ENCODE assay signal across 27 cellular contexts in the genomic region with DNA sequence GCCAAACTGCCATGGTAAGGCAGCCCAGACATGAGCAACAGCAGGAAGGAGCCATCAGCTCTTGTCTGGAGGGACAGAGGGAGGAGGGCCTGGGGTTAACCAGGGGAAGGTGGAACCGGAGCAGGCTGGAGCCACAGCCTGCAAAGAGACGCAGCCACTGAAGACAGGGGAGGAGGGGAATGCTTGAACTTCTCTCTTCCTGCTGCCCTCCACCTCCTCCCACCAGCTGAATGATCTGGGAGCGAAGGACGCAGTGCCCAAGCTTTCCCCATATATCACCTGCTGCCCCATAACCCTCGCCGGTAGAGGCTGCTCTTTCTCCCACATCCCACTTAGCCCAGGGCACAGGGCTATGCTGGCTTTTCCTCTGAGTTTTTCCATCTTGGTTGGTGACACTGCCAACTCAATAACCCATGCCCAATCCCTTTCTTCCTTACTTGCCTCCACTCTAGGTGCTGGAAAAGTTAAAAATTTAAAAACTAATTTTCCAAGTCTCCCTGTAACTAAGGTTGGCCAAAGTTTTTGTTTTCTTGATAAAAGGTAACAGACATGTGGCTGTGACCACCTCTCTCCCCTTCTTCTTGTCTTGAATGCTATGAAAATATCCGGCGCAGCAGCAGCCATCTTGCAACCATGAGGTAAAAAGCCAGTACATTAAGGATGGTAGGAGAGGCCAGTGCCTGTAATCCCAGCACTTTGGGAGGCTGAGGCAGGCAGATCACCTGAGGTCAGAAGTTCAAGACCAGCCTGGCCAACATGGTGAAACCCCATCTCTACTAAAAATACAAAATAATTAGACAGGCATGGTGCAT. TPM values are rescaled to one million over a fixed set of nuclear protein-coding genes. Genes with fewer than 3 reads are reported as not detected.
DNase-seq lines count a peak whose midpoint lies in the region; ATAC-seq and TF ChIP-seq lines count a peak whose summit lies in the region.
"Had no signal": no experiment of that assay in that cellular context is flagged by ENCODE, and none has a peak within 500 bp of the region (broad histone marks: within the 10 kb centered on the region; RNA-seq: fewer than 3 reads in every experiment).

No MANE protein-coding gene starts in this region.

- H3K36me3 ChIP-seq in spleen (no peaks in the 10 kb centered on the region), transverse colon (no peaks in the 10 kb centered on the region)

- DNase-seq in activated naive CD4-positive, alpha-beta T cell treated with anti-CD3 and anti-CD28 coated beads for 36 hours = no peak
- DNase-seq in UCSD-AML1 (lab: John Stamatoyannopoulos, UW; ENCODE audit: unreplicated experiment) = peak; percentile 29
- peak; percentile 62 for DNase-seq in left kidney (ENCODE audit: low read depth, low spot score)
- DNase-seq in spleen = peak; percentile 42
- DNase-seq in transverse colon = no peak
- no peak for DNase-seq in NK-92 treated with Interleukin-12 subunit alpha and Interleukin-12 subunit beta, amount 100 ng/mL, for 24 hours (lab: John Stamatoyannopoulos, UW)
- DNase-seq: 8988T; activated CD4-positive, alpha-beta T cell treated with anti-CD3 and anti-CD28 coated beads for 36 hours; effector CD8-positive, alpha-beta T cell; left ventricle myocardium superior; NCI-H1417; NCI-H2029; NCI-H524 treated with DMSO at 0.1 percent for 48 hours; occipital lobe; PC-9; SHP77 treated with DMSO at 0.1 percent for 48 hours had no signal

- H3K27me3 Mint-ChIP-seq in activated naive CD4-positive, alpha-beta T cell treated with anti-CD3 and anti-CD28 coated beads, Interleukin-2, amount 50 U/mL, for 24 hours = peaks cover 47% of the 10 kb centered on the region
- H3K27me3 Mint-ChIP-seq in activated naive CD4-positive, alpha-beta T cell treated with anti-CD3 and anti-CD28 coated beads for 36 hours (ENCODE audit: low read depth) = peaks cover 60% of the 10 kb centered on the region

- no peak overlapping the region for H3K4me3 Mint-ChIP-seq in activated naive CD4-positive, alpha-beta T cell treated with anti-CD3 and anti-CD28 coated beads, Interleukin-2, amount 50 U/mL, for 24 hours
- no peak overlapping the region for H3K4me3 Mint-ChIP-seq in activated naive CD4-positive, alpha-beta T cell treated with anti-CD3 and anti-CD28 coated beads for 36 hours
- H3K4me3 Mint-ChIP-seq: activated CD4-positive, alpha-beta T cell treated with anti-CD3 and anti-CD28 coated beads for 36 hours; activated T-helper 17 cell treated with anti-CD3 and anti-CD28 coated beads, Interleukin-2, amount 50 U/mL, for 72 hours; CD14-positive monocyte; stimulated activated memory B cell treated with anti-CD40 and anti-IgM and Interleukin-4, amounts not matched to agents 10 μg/mL and 1 μg/mL and 100 μg/mL, for 72 hours had no signal

- intact Hi-C loops in activated naive CD4-positive, alpha-beta T cell treated with anti-CD3 and anti-CD28 coated beads for 36 hours (cut with micrococcal nuclease) = no loop called here
- intact Hi-C loops in spleen (cut with DNase I; ENCODE audit: low total_unique reads) (no loop called here), transverse colon (cut with DNase I; ENCODE audit: low total_unique reads) (no loop called here)

- no peak for TF ChIP-seq POLR2A in spleen (IDR thresholded peaks at IDR 0.05)
- no peak for TF ChIP-seq POLR2A in transverse colon (IDR thresholded peaks at IDR 0.05)

- peaks cover 0 to 12% (median 2%) of the 10 kb centered on the region in 8 donors for H3K9me3 ChIP-seq in spleen
- no peaks in the 10 kb centered on the region for H3K9me3 ChIP-seq in transverse colon

- H3K4me1 ChIP-seq in spleen (peaks cover 0 to 7% (median 0%) of the 10 kb centered on the region in 6 donors), transverse colon (no peaks in the 10 kb centered on the region)

- ATAC-seq in GM19467 (IDR thresholded peaks at IDR 0.05; ENCODE audit: unreplicated experiment) = no peak
- ATAC-seq: activated CD4-positive, alpha-beta T cell treated with anti-CD3 and anti-CD28 coated beads for 36 hours; activated naive CD4-positive, alpha-beta T cell treated with anti-CD3 and anti-CD28 coated beads, Interleukin-2, amount 50 U/mL, for 72 hours; activated T-helper 17 cell treated with anti-CD3 and anti-CD28 coated beads, Interleukin-2, amount 50 U/mL, for 72 hours; left ventricle myocardium superior; stimulated activated memory B cell treated with anti-CD40 and anti-IgM and Interleukin-4, amounts not matched to agents 10 μg/mL and 1 μg/mL and 100 μg/mL, for 72 hours had no signal

- no peaks in the 10 kb centered on the region for H3K36me3 Mint-ChIP-seq in activated naive CD4-positive, alpha-beta T cell treated with anti-CD3 and anti-CD28 coated beads, Interleukin-2, amount 50 U/mL, for 24 hours
- H3K36me3 Mint-ChIP-seq in activated naive CD4-positive, alpha-beta T cell treated with anti-CD3 and anti-CD28 coated beads for 36 hours (ENCODE audit: low read depth) = no peaks in the 10 kb centered on the region
- H3K36me3 Mint-ChIP-seq: activated naive CD4-positive, alpha-beta T cell treated with anti-CD3 and anti-CD28 coated beads, Interleukin-2, amount 50 U/mL, for 72 hours; CD14-positive monocyte; stimulated activated memory B cell treated with anti-CD40 and anti-IgM and Interleukin-4, amounts not matched to agents 10 μg/mL and 1 μg/mL and 100 μg/mL, for 72 hours had no signal

- CTCF ChIA-PET in activated naive CD4-positive, alpha-beta T cell treated with anti-CD3 and anti-CD28 coated beads for 36 hours (lab: Charles Lee) = no interaction called here

- in situ Hi-C loops in transverse colon (cut with MboI; ENCODE audit: low pct_ligation_motif_present in 1 of 4, low pct_unique_long_range_greater_than_20kb in 1 of 4, low sequenced_read_pairs in 3 of 4) = no loop called here

- no peak for TF ChIP-seq CTCF in spleen (IDR thresholded peaks at IDR 0.05 in 8 of 11, conservative IDR thresholded peaks at IDR 0.05 in 3 of 11)
- TF ChIP-seq CTCF in transverse colon (IDR thresholded peaks at IDR 0.05) = no peak

- H3K27me3 ChIP-seq in spleen (replicated peaks in 1 of 7) (peaks cover 0 to 98% (median 13%) of the 10 kb centered on the region in 7 donors), transverse colon (peaks cover 36% of the 10 kb centered on the region)

- no peaks in the 10 kb centered on the region for H3K9me3 Mint-ChIP-seq in activated naive CD4-positive, alpha-beta T cell treated with anti-CD3 and anti-CD28 coated beads, Interleukin-2, amount 50 U/mL, for 24 hours
- no peaks in the 10 kb centered on the region for H3K9me3 Mint-ChIP-seq in activated naive CD4-positive, alpha-beta T cell treated with anti-CD3 and anti-CD28 coated beads for 36 hours
- H3K9me3 Mint-ChIP-seq: activated T-helper 17 cell treated with anti-CD3 and anti-CD28 coated beads, Interleukin-2, amount 50 U/mL, for 72 hours had no signal

- TF ChIP-seq EP300 in transverse colon (IDR thresholded peaks at IDR 0.05; ENCODE audit: low read depth) = no peak

- no peak overlapping the region for H3K4me3 ChIP-seq in spleen
- H3K4me3 ChIP-seq in transverse colon = no peak overlapping the region
- H3K4me3 ChIP-seq: PC-9 had no signal

- 58 to 76% (median 66%) methylated on average over 8 of the region's 8 CpGs for WGBS in spleen, 5 donors
- WGBS in transverse colon (ENCODE audit: low coverage in 1 of 2), 2 donors = 77 to 83% methylated on average over 4 to 8 of the region's 8 CpGs

- peak overlapping the region; percentile 36 for H3K27ac Mint-ChIP-seq in activated naive CD4-positive, alpha-beta T cell treated with anti-CD3 and anti-CD28 coated beads, Interleukin-2, amount 50 U/mL, for 24 hours
- H3K27ac Mint-ChIP-seq in activated naive CD4-positive, alpha-beta T cell treated with anti-CD3 and anti-CD28 coated beads for 36 hours = no peak overlapping the region
- H3K27ac Mint-ChIP-seq: activated CD4-positive, alpha-beta T cell treated with anti-CD3 and anti-CD28 coated beads for 36 hours; activated T-helper 17 cell treated with anti-CD3 and anti-CD28 coated beads, Interleukin-2, amount 50 U/mL, for 72 hours; CD14-positive monocyte; stimulated activated memory B cell treated with anti-CD40 and anti-IgM and Interleukin-4, amounts not matched to agents 10 μg/mL and 1 μg/mL and 100 μg/mL, for 72 hours had no signal

- H3K4me1 Mint-ChIP-seq in activated naive CD4-positive, alpha-beta T cell treated with anti-CD3 and anti-CD28 coated beads, Interleukin-2, amount 50 U/mL, for 24 hours = peaks cover 13% of the 10 kb centered on the region
- peaks cover 18% of the 10 kb centered on the region for H3K4me1 Mint-ChIP-seq in activated naive CD4-positive, alpha-beta T cell treated with anti-CD3 and anti-CD28 coated beads for 36 hours (ENCODE audit: low read depth)
- H3K4me1 Mint-ChIP-seq: stimulated activated memory B cell treated with anti-CD40 and anti-IgM and Interleukin-4, amounts not matched to agents 10 μg/mL and 1 μg/mL and 100 μg/mL, for 72 hours had no signal

- no peak overlapping the region for H3K27ac ChIP-seq in spleen
- no peak overlapping the region for H3K27ac ChIP-seq in transverse colon
- H3K27ac ChIP-seq: epithelial cell of prostate, PC-9 had no signal

RNA-seq across cellular contexts. Expression of a gene that starts 21.8 kb away (rescaled TPM):
- total RNA-seq in activated naive CD4-positive, alpha-beta T cell treated with anti-CD3 and anti-CD28 coated beads for 36 hours = not detected
- total RNA-seq in spleen (not detected), transverse colon (1 to 10 TPM in 1 of 4 donors, under 1 TPM in 1, not detected in 2; 0.27 to 1.9 TPM)
- polyA plus RNA-seq in spleen = not detected
- total RNA-seq: activated CD4-positive, alpha-beta T cell treated with anti-CD3 and anti-CD28 coated beads for 36 hours; activated naive CD4-positive, alpha-beta T cell treated with anti-CD3 and anti-CD28 coated beads, Interleukin-2, amount 50 U/mL, for 72 hours; activated T-helper 17 cell treated with anti-CD3 and anti-CD28 coated beads, Interleukin-2, amount 50 U/mL, for 72 hours; glomerular endothelial cell; left ventricle myocardium superior; mesenteric fat pad; subcutaneous adipose tissue; T-helper 2 cell treated with Interferon-gamma antibody and Interleukin-4, amounts not matched to agents 100 ng/mL and 5 ng/mL, for 36 hours had no signal
- polyA plus RNA-seq: CD14-positive monocyte had no signal

Comparison
In these comparisons a context has a peak if more than half of its experiments do, and no peak if none do; other contexts are left out.
1. DNase-seq: peak in UCSD-AML1 (single experiment), left kidney (single experiment) and spleen (single experiment); none in activated naive CD4-positive, alpha-beta T cell treated with anti-CD3 and anti-CD28 coated beads for 36 hours (single experiment), transverse colon (single experiment) and NK-92 treated with Interleukin-12 subunit alpha and Interleukin-12 subunit beta, amount 100 ng/mL, for 24 hours (single experiment).